ENCODE assay signal across 9 cellular contexts in genomic region chr5:140672455-140673186, GRCh38. TPM values are rescaled to one million over a fixed set of nuclear protein-coding genes. Genes with fewer than 3 reads are reported as not detected.
DNase-seq lines count a peak whose midpoint lies in the region; ATAC-seq and TF ChIP-seq lines count a peak whose summit lies in the region.
"Had no signal": no experiment of that assay in that cellular context is flagged by ENCODE, and none has a peak within 500 bp of the region (broad histone marks: within the 10 kb centered on the region; RNA-seq: fewer than 3 reads in every experiment).

No MANE protein-coding gene starts in this region.

- no peaks in the 10 kb centered on the region for H3K9me3 ChIP-seq in naive thymus-derived CD4-positive, alpha-beta T cell (ENCODE audit: control insufficient read depth in 2 of 3, low read length in 3 of 3)

- peaks cover 14% of the 10 kb centered on the region; the same call in 1 of the 2 replicates for H3F3A ChIP-seq in GM23338 (replicated peaks; ENCODE audit: low read depth)

- H3K9me2 ChIP-seq in GM23338 (ENCODE audit: insufficient read depth), result no peaks in the 10 kb centered on the region

- H4K20me1 ChIP-seq in GM23338 (replicated peaks; ENCODE audit: insufficient read depth), result no peaks in the 10 kb centered on the region

- peaks cover 9% of the 10 kb centered on the region for H3K4me1 Mint-ChIP-seq in GM23338
- H3K4me1 Mint-ChIP-seq in endothelial cell (ENCODE audit: unreplicated experiment), result peaks cover 7% of the 10 kb centered on the region
- H3K4me1 Mint-ChIP-seq in naive thymus-derived CD4-positive, alpha-beta T cell, result peaks cover 3 to 12% (median 7%) of the 10 kb centered on the region in 7 donors

- TF ChIP-seq CTCF in GM23338 (conservative IDR thresholded peaks at IDR 0.05; ENCODE audit: low read depth in 2 of 2) (no peak), endothelial cell (IDR thresholded peaks at IDR 0.05; ENCODE audit: unreplicated experiment) (no peak)

- H3K27me3 ChIP-seq in GM23338 (ENCODE audit: insufficient read depth), result no peaks in the 10 kb centered on the region
- H3K27me3 ChIP-seq in naive thymus-derived CD4-positive, alpha-beta T cell (ENCODE audit: control insufficient read depth in 2 of 2, insufficient read depth in 2 of 2, low read length in 2 of 2), result no peaks in the 10 kb centered on the region

- peak overlapping the region; percentile 57 for H3K4me3 ChIP-seq in GM23338
- no peak overlapping the region for H3K4me3 ChIP-seq in naive thymus-derived CD4-positive, alpha-beta T cell (ENCODE audit: low read length)

- H3K4me3 Mint-ChIP-seq in GM23338 (peak overlapping the region; percentile 47; the same call in 2 of the 3 replicates), endothelial cell (ENCODE audit: unreplicated experiment) (no peak overlapping the region)
- H3K4me3 Mint-ChIP-seq in naive thymus-derived CD4-positive, alpha-beta T cell, result no peak overlapping the region
- H3K4me3 Mint-ChIP-seq: activated naive CD8-positive, alpha-beta T cell had no signal

- H3K9me3 Mint-ChIP-seq in GM23338 (no peaks in the 10 kb centered on the region), endothelial cell (ENCODE audit: unreplicated experiment) (no peaks in the 10 kb centered on the region)
- peaks cover 0 to 2% (median 0%) of the 10 kb centered on the region in 11 donors for H3K9me3 Mint-ChIP-seq in naive thymus-derived CD4-positive, alpha-beta T cell

- CTCF ChIA-PET in naive thymus-derived CD4-positive, alpha-beta T cell (lab: Charles Lee), result interaction anchor here (0.6 kb wide), 1 partner anchor 25 kb away, joined by 5 read pairs; the partner anchor contains the start of genes IK and NDUFA2

- peaks cover 6% of the 10 kb centered on the region for H3K4me1 ChIP-seq in GM23338 (ENCODE audit: insufficient read depth)
- peaks cover 0 to under 1% of the 10 kb centered on the region in 2 donors for H3K4me1 ChIP-seq in naive thymus-derived CD4-positive, alpha-beta T cell (ENCODE audit: control insufficient read depth in 2 of 2, insufficient read depth in 2 of 2, low read length in 2 of 2)

- peaks cover 9% of the 10 kb centered on the region for H3K27me3 Mint-ChIP-seq in GM23338 (ENCODE audit: insufficient read depth, low read depth, poor library complexity)
- peaks cover 16% of the 10 kb centered on the region for H3K27me3 Mint-ChIP-seq in endothelial cell (ENCODE audit: unreplicated experiment)
- H3K27me3 Mint-ChIP-seq in naive thymus-derived CD4-positive, alpha-beta T cell, result no peaks in the 10 kb centered on the region
- H3K27me3 Mint-ChIP-seq: activated naive CD8-positive, alpha-beta T cell had no signal

- TF ChIP-seq POLR2A in erythroblast (IDR thresholded peaks at IDR 0.05; ENCODE audit: low read length), result no peak
- TF ChIP-seq POLR2A in GM18505 (IDR thresholded peaks at IDR 0.05; ENCODE audit: borderline replicate concordance, extremely low read depth, insufficient read depth, insufficient read length), result no peak

- peak; percentile 74 for DNase-seq in DMS53 (lab: John Stamatoyannopoulos, UW)
- peak; percentile 76 for DNase-seq in GM23338 (ENCODE audit: low spot score)
- DNase-seq in endothelial cell (ENCODE audit: low spot score), result peak; percentile 40
- DNase-seq in naive thymus-derived CD4-positive, alpha-beta T cell, result peak in 1 of 9 donors; percentile 19
- DNase-seq in erythroblast (lab: John Stamatoyannopoulos, UW), result no peak
- no peak for DNase-seq in HCEC 1CT
- no peak for DNase-seq in SIG-M5 (lab: John Stamatoyannopoulos, UW)

- no peak overlapping the region for H3K27ac ChIP-seq in GM23338 (ENCODE audit: low read depth)
- no peak overlapping the region for H3K27ac ChIP-seq in naive thymus-derived CD4-positive, alpha-beta T cell (ENCODE audit: low read depth, low read length)

- peaks cover 14% of the 10 kb centered on the region; the same call in 1 of the 2 replicates for H3K36me3 ChIP-seq in GM23338 (ENCODE audit: insufficient read depth)
- peaks cover 11 to 97% (median 26%) of the 10 kb centered on the region in 3 experiments for H3K36me3 ChIP-seq in naive thymus-derived CD4-positive, alpha-beta T cell (ENCODE audit: control insufficient read depth in 2 of 3, insufficient read depth in 3 of 3, low read length in 3 of 3)

- intact Hi-C loops in naive thymus-derived CD4-positive, alpha-beta T cell (cut with micrococcal nuclease), result no loop called here

- peak overlapping the region; percentile 71 for H3K4me2 ChIP-seq in GM23338

- ATAC-seq in GM23338, result peak; percentile 70
- ATAC-seq in naive thymus-derived CD4-positive, alpha-beta T cell, result peak; percentile 35
- ATAC-seq in GM18505 (IDR thresholded peaks at IDR 0.05; ENCODE audit: unreplicated experiment), result no peak

- POLR2A ChIA-PET in naive thymus-derived CD4-positive, alpha-beta T cell (lab: Charles Lee), result no interaction called here

- H3K79me2 ChIP-seq in GM23338 (replicated peaks; ENCODE audit: insufficient read depth), result no peaks in the 10 kb centered on the region

- H3K27ac Mint-ChIP-seq in GM23338, result no peak overlapping the region
- no peak overlapping the region for H3K27ac Mint-ChIP-seq in endothelial cell (ENCODE audit: unreplicated experiment)
- no peak overlapping the region for H3K27ac Mint-ChIP-seq in naive thymus-derived CD4-positive, alpha-beta T cell
- H3K27ac Mint-ChIP-seq: activated naive CD8-positive, alpha-beta T cell had no signal

- peaks cover 78% of the 10 kb centered on the region for H3K36me3 Mint-ChIP-seq in GM23338 (ENCODE audit: low read depth)
- peaks cover 47% of the 10 kb centered on the region for H3K36me3 Mint-ChIP-seq in endothelial cell (ENCODE audit: low read depth, unreplicated experiment)
- peaks cover 12 to 54% (median 28%) of the 10 kb centered on the region in 5 donors for H3K36me3 Mint-ChIP-seq in naive thymus-derived CD4-positive, alpha-beta T cell

- peak overlapping the region; percentile 52; the same call in 1 of the 2 replicates for H2AFZ ChIP-seq in GM23338

TF ChIP-seq in GM23338, 12 proteins besides CTCF, POLR2A, EP300 and RAD21:
- TF ChIP-seq NANOG (IDR thresholded peaks at IDR 0.05; ENCODE audit: borderline replicate concordance), result no peak

RNA-seq across cellular contexts. Expression of gene DND1, which starts 0.8 kb away (rescaled TPM):
- total RNA-seq in GM23338 (2014; rRNA removed; shearing (Covaris generic)), result 15.5 and 22.0 TPM in 2 replicates
- 7.3 and 8.1 TPM in 2 replicates for polyA plus RNA-seq in GM23338 (2016; fragmentation: Nextera tagmentation; extraction: Ambion mirVana)
- total RNA-seq in endothelial cell (ENCODE audit: unreplicated experiment), result 1.8 TPM
- 1 to 10 TPM; 2.1 to 5.0 (median 3.3) TPM for total RNA-seq in naive thymus-derived CD4-positive, alpha-beta T cell
- polyA plus RNA-seq in naive thymus-derived CD4-positive, alpha-beta T cell, result under 1 TPM in 1 of 2 donors, not detected in 1; 0.15 TPM

RNA-seq across cellular contexts. Expression of gene WDR55, which starts 7.9 kb away (rescaled TPM):
- total RNA-seq in GM23338 (2014; rRNA removed; shearing (Covaris generic)), result 18.0 and 22.7 TPM in 2 replicates
- polyA plus RNA-seq in GM23338 (2016; fragmentation: Nextera tagmentation; extraction: Ambion mirVana), result 9.3 and 9.6 TPM in 2 replicates
- total RNA-seq in endothelial cell (ENCODE audit: unreplicated experiment), result 28.5 TPM
- 10 to 100 TPM; 28.5 to 47.6 (median 37.8) TPM for total RNA-seq in naive thymus-derived CD4-positive, alpha-beta T cell
- polyA plus RNA-seq in naive thymus-derived CD4-positive, alpha-beta T cell, result 10 to 100 TPM; 10.5 to 20.9 TPM

RNA-seq across cellular contexts. Expression of gene HARS1, which starts 18.5 kb away (rescaled TPM):
- total RNA-seq in GM23338 (2014; rRNA removed; shearing (Covaris generic)), result 57.8 and 58.8 TPM in 2 replicates
- 48.6 and 51.6 TPM in 2 replicates for polyA plus RNA-seq in GM23338 (2016; fragmentation: Nextera tagmentation; extraction: Ambion mirVana)
- 75.0 TPM for total RNA-seq in endothelial cell (ENCODE audit: unreplicated experiment)
- total RNA-seq in naive thymus-derived CD4-positive, alpha-beta T cell, result 10 to 100 TPM; 48.7 to 85.7 (median 68.5) TPM
- 10 to 100 TPM; 62.2 to 68.8 TPM for polyA plus RNA-seq in naive thymus-derived CD4-positive, alpha-beta T cell

RNA-seq across cellular contexts. Expression of gene HARS2, which starts 18.6 kb away (rescaled TPM):
- total RNA-seq in GM23338 (2014; rRNA removed; shearing (Covaris generic)), result 21.6 and 29.6 TPM in 2 replicates
- 12.7 and 14.4 TPM in 2 replicates for polyA plus RNA-seq in GM23338 (2016; fragmentation: Nextera tagmentation; extraction: Ambion mirVana)
- 37.0 TPM for total RNA-seq in endothelial cell (ENCODE audit: unreplicated experiment)
- total RNA-seq in naive thymus-derived CD4-positive, alpha-beta T cell, result 10 to 100 TPM; 25.4 to 59.6 (median 38.8) TPM
- 10 to 100 TPM; 23.5 to 30.7 TPM for polyA plus RNA-seq in naive thymus-derived CD4-positive, alpha-beta T cell

RNA-seq across cellular contexts. Expression of gene IK, which starts 25.0 kb away (rescaled TPM):
- 58.9 and 77.3 TPM in 2 replicates for total RNA-seq in GM23338 (2014; rRNA removed; shearing (Covaris generic))
- 116 and 128 TPM in 2 replicates for polyA plus RNA-seq in GM23338 (2016; fragmentation: Nextera tagmentation; extraction: Ambion mirVana)
- 76.1 TPM for total RNA-seq in endothelial cell (ENCODE audit: unreplicated experiment)
- 100 to 1,000 TPM; 118 to 186 (median 179) TPM for total RNA-seq in naive thymus-derived CD4-positive, alpha-beta T cell
- polyA plus RNA-seq in naive thymus-derived CD4-positive, alpha-beta T cell, result 100 to 1,000 TPM; 192 to 207 TPM

Comparison
In these comparisons a context has a peak if more than half of its experiments do, and no peak if none do; other contexts are left out.
1. DNase-seq: peak in DMS53 (single experiment), GM23338 (single experiment) and endothelial cell (single experiment); none in erythroblast (0 of 2), HCEC 1CT (single experiment) and SIG-M5 (single experiment).